ENCODE assay signal across 28 cellular contexts in genomic region chr1:71786218-71786617, GRCh38.
"Had no signal": no experiment of that assay in that cellular context is flagged by ENCODE, and none has a peak within 500 bp of the region (broad histone marks: within the 10 kb centered on the region; RNA-seq: fewer than 3 reads in every experiment).

No MANE protein-coding gene starts in this region.

- H3K36me3 ChIP-seq: ascending aorta, cardiac muscle cell, Peyer's patch, SJCRH30 had no signal

- H3K27me3 ChIP-seq: ascending aorta, cardiac muscle cell, Peyer's patch, SJCRH30 had no signal

- H3K4me3 ChIP-seq: ascending aorta, cardiac muscle cell, Peyer's patch, SJCRH30, SK-N-MC had no signal

- ATAC-seq: activated CD8-positive, alpha-beta T cell treated with anti-CD3 and anti-CD28 coated beads for 36 hours; PC-3 had no signal

- DNase-seq: activated CD4-positive, alpha-beta T cell treated with anti-CD3 and anti-CD28 coated beads, Interleukin-2, amount 10 ng/mL, durations not matched to agents 24 days and 14 days; activated CD4-positive, alpha-beta T cell treated with anti-CD3 and anti-CD28 coated beads, Interleukin-2, amount 50 U/mL, for 4 hours; activated CD8-positive, alpha-beta T cell treated with anti-CD3 and anti-CD28 coated beads for 36 hours; activated gamma-delta T cell; activated naive CD4-positive, alpha-beta T cell treated with Interleukin-2 at 50 U/mL for 16 hours; activated naive CD8-positive, alpha-beta T cell treated with anti-CD3 and anti-CD28 coated beads, Interleukin-2, amount 10 ng/mL, durations not matched to agents 7 days and 5 days; activated T-cell treated with anti-CD3 and anti-CD28 coated beads, Interleukin-2, amount 50 U/mL, for 24 hours; amygdala; MM.1S; MV-4-11; NCI-H1092; NCI-H1436 treated with DMSO at 0.1 percent for 48 hours; NCI-H1694 treated with DMSO at 0.1 percent for 48 hours; NCI-H2029; NCI-H2107; NCI-H345; NCI-H524 treated with DMSO at 0.1 percent for 48 hours; NK-92 treated with Interleukin-12 subunit alpha and Interleukin-12 subunit beta, amount 100 ng/mL, for 24 hours; PC-3; Peyer's patch; RPMI8226; SHP77; T1000 had no signal

- H3K9me3 ChIP-seq: ascending aorta, Peyer's patch, SJCRH30 had no signal

- H3K27ac ChIP-seq: ascending aorta, cardiac muscle cell, KMS-11, Peyer's patch, SJCRH30, SK-N-MC had no signal

- H3K4me1 ChIP-seq: ascending aorta, Peyer's patch had no signal

- H3K4me2 ChIP-seq: KMS-11 had no signal

- H3K9ac ChIP-seq: KMS-11 had no signal
